Comparison of ENCODE assay signal across 1 cellular context in genomic region chr5:132459983-132460834, GRCh38.
TF ChIP-seq lines count a peak whose summit lies in the region.

No MANE protein-coding gene starts in this region.

TF ChIP-seq in K562, 482 proteins besides CTCF, POLR2A, EP300 and RAD21 (continued from another document):
- TF ChIP-seq ZNF668 (CRISPR knock-in tag; IDR thresholded peaks at IDR 0.05) (peak; percentile 57; the same call in 1 of the 2 replicates), ZFX (CRISPR knock-in tag; IDR thresholded peaks at IDR 0.05) (no peak), TEAD1 (CRISPR knock-in tag; IDR thresholded peaks at IDR 0.05) (peak; percentile 18 to 84; a peak in 2 of 4 replicates), SMAD3 (CRISPR knock-in tag; conservative IDR thresholded peaks at IDR 0.05) (0 out of 2 replicates have a peak, but pooled peaks have one; percentile 29), LARP7 (IDR thresholded peaks at IDR 0.05) (no peak), HNRNPLL (IDR thresholded peaks at IDR 0.05; ENCODE audit: low read depth, low read length, poor library complexity, severe bottlenecking) (no peak), ZNF511 (CRISPR knock-in tag; IDR thresholded peaks at IDR 0.05) (0 out of 2 replicates have a peak, but pooled peaks have one; percentile 13), ZNF274 (IDR thresholded peaks at IDR 0.05; ENCODE audit: borderline replicate concordance, low read depth, low read length) (no peak), TAF7 (tag; IDR thresholded peaks at IDR 0.05) (peak; percentile 41; the same call in 1 of the 2 replicates), ZNF512 (tag; IDR thresholded peaks at IDR 0.05) (no peak), ZNF586 (CRISPR knock-in tag; conservative IDR thresholded peaks at IDR 0.05) (no peak), HES1 (IDR thresholded peaks at IDR 0.05; ENCODE audit: low read depth) (no peak), ERF (CRISPR knock-in tag; IDR thresholded peaks at IDR 0.05) (no peak), NFXL1 (CRISPR knock-in tag; IDR thresholded peaks at IDR 0.05) (no peak), ZBTB17 (CRISPR knock-in tag; IDR thresholded peaks at IDR 0.05) (peak; percentile 14; the same call in 1 of the 2 replicates), CHD2 (IDR thresholded peaks at IDR 0.05; ENCODE audit: low read depth, low read length) (no peak), HBP1 (CRISPR knock-in tag; IDR thresholded peaks at IDR 0.05) (no peak), SPI1 (IDR thresholded peaks at IDR 0.05; ENCODE audit: borderline replicate concordance, low read depth, low read length) (peak; percentile 39; the same call in 1 of the 2 replicates), ZNF197 (CRISPR knock-in tag; IDR thresholded peaks at IDR 0.05; ENCODE audit: low read depth) (0 out of 2 replicates have a peak, but pooled peaks have one; percentile 9), ETV1 (tag; conservative IDR thresholded peaks at IDR 0.05; ENCODE audit: low read depth) (peak; percentile 26), ZNF239 (CRISPR knock-in tag; IDR thresholded peaks at IDR 0.05) (no peak), SP2 (IDR thresholded peaks at IDR 0.05; ENCODE audit: extremely low read depth, low read depth, low read length, poor library complexity, severe bottlenecking) (no peak), BACH1 (tag; IDR thresholded peaks at IDR 0.05) (peak; percentile 54; the same call in 1 of the 2 replicates), USF2 (CRISPR knock-in tag; IDR thresholded peaks at IDR 0.05) (no peak), GABPB2 (CRISPR knock-in tag; conservative IDR thresholded peaks at IDR 0.05) (no peak), RNF2 (IDR thresholded peaks at IDR 0.05) (no peak), NFE2 (IDR thresholded peaks at IDR 0.05; ENCODE audit: low read depth) (peak; percentile 55), ZNF75A (CRISPR knock-in tag; IDR thresholded peaks at IDR 0.05) (no peak), SAFB2 (IDR thresholded peaks at IDR 0.05; ENCODE audit: borderline replicate concordance, low read depth, low read length, severe bottlenecking) (no peak), BHLHE40 (IDR thresholded peaks at IDR 0.05; ENCODE audit: low read length) (peak; percentile 63), NR2C1 (IDR thresholded peaks at IDR 0.05) (no peak), NR2C1 (tag; IDR thresholded peaks at IDR 0.05) (no peak), ZC3H11A (IDR thresholded peaks at IDR 0.05; ENCODE audit: low read depth, low read length) (no peak; the same call in 1 of the 2 replicates), NFE2L1 (tag; IDR thresholded peaks at IDR 0.05; ENCODE audit: borderline replicate concordance, low read depth) (peak; percentile 31; the same call in 1 of the 2 replicates), LCOR (CRISPR knock-in tag; IDR thresholded peaks at IDR 0.05) (peak; percentile 67; the same call in 1 of the 2 replicates), TEAD2 (tag; IDR thresholded peaks at IDR 0.05) (0 out of 2 replicates have a peak, but pooled peaks have one; percentile 21), SNRNP70 (optimal IDR thresholded peaks at IDR 0.05; ENCODE audit: low read depth, low read length) (no peak), POLR2AphosphoS2 (IDR thresholded peaks at IDR 0.05; ENCODE audit: low read length) (no peak), SRSF3 (IDR thresholded peaks at IDR 0.05; ENCODE audit: insufficient read depth, low read length) (0 out of 2 replicates have a peak, but pooled peaks have one; percentile 11), TEAD4 (IDR thresholded peaks at IDR 0.05; ENCODE audit: low read length) (peak; percentile 50), TEAD4 (CRISPR knock-in tag; IDR thresholded peaks at IDR 0.05; ENCODE audit: borderline replicate concordance) (no peak)
